In genomic region chr12:26940820-26941219, GRCh38 we compare ENCODE assay signal across 9 cellular contexts. TPM values are rescaled to one million over a fixed set of nuclear protein-coding genes. Genes with fewer than 3 reads are reported as not detected.
DNase-seq lines count a peak whose midpoint lies in the region; ATAC-seq and TF ChIP-seq lines count a peak whose summit lies in the region.
"Had no signal": no experiment of that assay in that cellular context is flagged by ENCODE, and none has a peak within 500 bp of the region (broad histone marks: within the 10 kb centered on the region; RNA-seq: fewer than 3 reads in every experiment).

No MANE protein-coding gene starts in this region.

- H3K4me1 ChIP-seq in fibroblast of lung (ENCODE audit: control insufficient read depth, extremely low read depth, insufficient read depth, low read length) (no peaks in the 10 kb centered on the region), tibial nerve (peaks cover 0 to 62% (median 31%) of the 10 kb centered on the region in 4 donors)

- H3K4me3 Mint-ChIP-seq in activated T-cell treated with anti-CD3 and anti-CD28 coated beads, Interleukin-2, amount 50 U/mL, for 72 hours: peak overlapping the region; percentile 98 to 99

- peak; percentile 14 for DNase-seq in stimulated activated CD4-positive, alpha-beta T cell treated with anti-CD3 and anti-CD28 coated beads, Interleukin-15, amount 100 ng/mL, for 24 hours
- no peak for DNase-seq in stimulated activated CD4-positive, alpha-beta T cell treated with anti-CD3 and anti-CD28 coated beads, Interleukin-4, amount 100 ng/mL, for 1 hour
- DNase-seq in activated T-cell treated with anti-CD3 and anti-CD28 coated beads, Interleukin-2, amount 50 U/mL, for 72 hours: peak; percentile 24 to 51
- DNase-seq in fibroblast of lung (ENCODE audit: low read depth in 2 of 2) (peak; percentile 8 to 56), tibial nerve (ENCODE audit: low spot score in 2 of 2) (no peak), NCI-H1417 (lab: John Stamatoyannopoulos, UW) (no peak)
- DNase-seq: left cardiac atrium had no signal

- ATAC-seq in activated T-cell treated with anti-CD3 and anti-CD28 coated beads, Interleukin-2, amount 50 U/mL, for 72 hours (replicated peaks in 1 of 2): no peak
- no peak for ATAC-seq in GM18861 (IDR thresholded peaks at IDR 0.05; ENCODE audit: unreplicated experiment)
- no peak for ATAC-seq in HG03280 (IDR thresholded peaks at IDR 0.05; ENCODE audit: unreplicated experiment)
- ATAC-seq: left cardiac atrium had no signal

- H3K9ac ChIP-seq in fibroblast of lung (ENCODE audit: insufficient read depth, low read length): no peak overlapping the region

- H3K27ac ChIP-seq in fibroblast of lung (ENCODE audit: insufficient read depth, low read length): no peak overlapping the region
- peak overlapping the region in 3 of 4 donors; percentile 9 to 98 (median 10) for H3K27ac ChIP-seq in tibial nerve

- TF ChIP-seq EP300 in tibial nerve (IDR thresholded peaks at IDR 0.05): no peak

- H3K36me3 ChIP-seq in fibroblast of lung (ENCODE audit: control insufficient read depth, insufficient read depth, low read length) (no peaks in the 10 kb centered on the region), tibial nerve (no peaks in the 10 kb centered on the region)

- 66 to 73% methylated on average over 4 of the region's 4 CpGs for WGBS in tibial nerve, 2 donors

- H3K27ac Mint-ChIP-seq in activated T-cell treated with anti-CD3 and anti-CD28 coated beads, Interleukin-2, amount 50 U/mL, for 72 hours: peak overlapping the region; percentile 98

- H3K27me3 Mint-ChIP-seq in activated T-cell treated with anti-CD3 and anti-CD28 coated beads, Interleukin-2, amount 50 U/mL, for 72 hours (ENCODE audit: low read depth): no peaks in the 10 kb centered on the region

- H3K4me1 Mint-ChIP-seq in activated T-cell treated with anti-CD3 and anti-CD28 coated beads, Interleukin-2, amount 50 U/mL, for 72 hours (ENCODE audit: low read depth): peaks cover 70% of the 10 kb centered on the region

- H4K20me1 ChIP-seq in fibroblast of lung (ENCODE audit: control insufficient read depth, extremely low read depth, insufficient read depth, low read length): no peaks in the 10 kb centered on the region

- H3K4me3 ChIP-seq in fibroblast of lung (replicated peaks in 1 of 4; ENCODE audit: control extremely low read depth in 1 of 4, insufficient read depth in 1 of 4, low read depth in 3 of 4, low read length in 4 of 4) (peak overlapping the region in 2 of 4 experiments; percentile 4 to 47), tibial nerve (peak overlapping the region in 1 of 4 donors; percentile 74)

- H3K79me2 ChIP-seq in fibroblast of lung (ENCODE audit: control insufficient read depth, insufficient read depth, low read length): peaks cover 87% of the 10 kb centered on the region

- peak overlapping the region; percentile 79 for H3K4me2 ChIP-seq in fibroblast of lung (ENCODE audit: extremely low read depth, insufficient read depth, low read length)

- peaks cover 8 to 16% of the 10 kb centered on the region in 2 donors for H3K36me3 Mint-ChIP-seq in activated T-cell treated with anti-CD3 and anti-CD28 coated beads, Interleukin-2, amount 50 U/mL, for 72 hours (ENCODE audit: insufficient read depth in 2 of 2)

- H3K27me3 ChIP-seq in fibroblast of lung (ENCODE audit: control insufficient read depth, insufficient read depth, low read length) (no peaks in the 10 kb centered on the region), tibial nerve (no peaks in the 10 kb centered on the region)

- H2AFZ ChIP-seq in fibroblast of lung (ENCODE audit: low read length): no peak overlapping the region

- TF ChIP-seq CTCF in fibroblast of lung (conservative IDR thresholded peaks at IDR 0.05 in 1 of 2, IDR thresholded peaks at IDR 0.05 in 1 of 2; ENCODE audit: low read depth in 1 of 2, low read length in 2 of 2): no peak
- TF ChIP-seq CTCF in tibial nerve (IDR thresholded peaks at IDR 0.05): no peak

- H3K9me3 ChIP-seq in fibroblast of lung (ENCODE audit: control insufficient read depth, insufficient read depth, low read depth, low read length) (no peaks in the 10 kb centered on the region), tibial nerve (peaks cover 0 to 9% (median 0%) of the 10 kb centered on the region in 4 donors)

- no peak for TF ChIP-seq POLR2A in tibial nerve (IDR thresholded peaks at IDR 0.05)

- no peaks in the 10 kb centered on the region for H3K9me3 Mint-ChIP-seq in activated T-cell treated with anti-CD3 and anti-CD28 coated beads, Interleukin-2, amount 50 U/mL, for 72 hours

RNA-seq across cellular contexts. Expression of gene FGFR1OP2, which starts 2.5 kb away (rescaled TPM):
- total RNA-seq in activated T-cell treated with anti-CD3 and anti-CD28 coated beads, Interleukin-2, amount 50 U/mL, for 72 hours: 10 to 100 TPM; 38.0 to 41.0 TPM
- total RNA-seq in fibroblast of lung: 51.1 and 60.8 TPM in 2 replicates
- polyA plus RNA-seq in fibroblast of lung: 31.2 and 36.4 TPM in 2 replicates
- polyA plus RNA-seq in fibroblast of lung (2012): 30.5 and 33.1 TPM in 2 replicates
- 1.7 and 1.9 TPM in 2 replicates for polyA minus RNA-seq in fibroblast of lung (ENCODE audit: low replicate concordance)
- 100 to 1,000 TPM; 106 to 142 (median 129) TPM for total RNA-seq in tibial nerve

RNA-seq across cellular contexts. Expression of gene INTS13, which starts 3.0 kb away (rescaled TPM):
- 10 to 100 TPM; 35.2 to 45.8 TPM for total RNA-seq in activated T-cell treated with anti-CD3 and anti-CD28 coated beads, Interleukin-2, amount 50 U/mL, for 72 hours
- total RNA-seq in fibroblast of lung: 33.0 and 34.9 TPM in 2 replicates
- 28.0 and 29.2 TPM in 2 replicates for polyA plus RNA-seq in fibroblast of lung
- 18.6 and 22.3 TPM in 2 replicates for polyA plus RNA-seq in fibroblast of lung (2012)
- 5.5 and 5.6 TPM in 2 replicates for polyA minus RNA-seq in fibroblast of lung (ENCODE audit: low replicate concordance)
- 10 to 100 TPM; 12.4 to 31.5 (median 19.5) TPM for total RNA-seq in tibial nerve

Comparison
In these comparisons a context has a peak if more than half of its experiments do, and no peak if none do; other contexts are left out.
1. DNase-seq: peak in stimulated activated CD4-positive, alpha-beta T cell treated with anti-CD3 and anti-CD28 coated beads, Interleukin-15, amount 100 ng/mL, for 24 hours (single experiment), activated T-cell treated with anti-CD3 and anti-CD28 coated beads, Interleukin-2, amount 50 U/mL, for 72 hours (2 of 2) and fibroblast of lung (2 of 2); none in stimulated activated CD4-positive, alpha-beta T cell treated with anti-CD3 and anti-CD28 coated beads, Interleukin-4, amount 100 ng/mL, for 1 hour (single experiment), tibial nerve (0 of 2) and NCI-H1417 (0 of 3).